In genomic region chr12:109097435-109098141, GRCh38 we compare ENCODE assay signal across 1 cellular context.
TF ChIP-seq lines count a peak whose summit lies in the region.

Gene UNG, plus strand, starts transcription at chr12:109097597. Its CDS starts 83 bp downstream, at chr12:109097680.

TF ChIP-seq in HepG2, 621 proteins besides CTCF, POLR2A, EP300 and RAD21 (continued from another document and continues in another):
- TF ChIP-seq SALL1 (CRISPR knock-in tag; IDR thresholded peaks at IDR 0.05) (peak; percentile 37; the same call in 1 of the 2 replicates), ZNF558 (CRISPR knock-in tag; IDR thresholded peaks at IDR 0.05; ENCODE audit: borderline replicate concordance) (no peak), ZNF563 (CRISPR knock-in tag; IDR thresholded peaks at IDR 0.05) (no peak), SNRNP70 (IDR thresholded peaks at IDR 0.05; ENCODE audit: low read depth, low read length) (no peak), CENPX (CRISPR knock-in tag; IDR thresholded peaks at IDR 0.05) (no peak), ZBTB38 (CRISPR knock-in tag; IDR thresholded peaks at IDR 0.05) (0 out of 2 replicates have a peak, but pooled peaks have one; percentile 3), SMYD3 (CRISPR knock-in tag; IDR thresholded peaks at IDR 0.05) (peak; percentile 92), ZNF704 (CRISPR knock-in tag; IDR thresholded peaks at IDR 0.05; ENCODE audit: borderline replicate concordance) (no peak), ZNF121 (CRISPR knock-in tag; IDR thresholded peaks at IDR 0.05) (no peak), SNAPC5 (CRISPR knock-in tag; IDR thresholded peaks at IDR 0.05; ENCODE audit: borderline replicate concordance) (peak; percentile 30; the same call in 1 of the 2 replicates), FLYWCH1 (CRISPR knock-in tag; IDR thresholded peaks at IDR 0.05) (peak; percentile 95; the same call in 1 of the 2 replicates), THYN1 (CRISPR knock-in tag; IDR thresholded peaks at IDR 0.05; ENCODE audit: borderline replicate concordance, low read depth) (peak; percentile 75; the same call in 1 of the 2 replicates), MAX (IDR thresholded peaks at IDR 0.05) (peak; percentile 90), ZNF335 (CRISPR knock-in tag; IDR thresholded peaks at IDR 0.05) (no peak), ZFP36L1 (CRISPR knock-in tag; IDR thresholded peaks at IDR 0.05) (peak; percentile 93), E2F5 (CRISPR knock-in tag; conservative IDR thresholded peaks at IDR 0.05) (peak; percentile 93), ZNF569 (CRISPR knock-in tag; IDR thresholded peaks at IDR 0.05; ENCODE audit: borderline replicate concordance) (no peak), PATZ1 (CRISPR knock-in tag; IDR thresholded peaks at IDR 0.05) (peak; percentile 92), KDM5A (IDR thresholded peaks at IDR 0.05; ENCODE audit: borderline replicate concordance, low read length) (0 out of 2 replicates have a peak, but pooled peaks have one; percentile 30), NAIF1 (CRISPR knock-in tag; IDR thresholded peaks at IDR 0.05; ENCODE audit: borderline replicate concordance) (no peak), PCBP1 (IDR thresholded peaks at IDR 0.05; ENCODE audit: borderline replicate concordance, low read depth, low read length) (peak; percentile 75; the same call in 1 of the 2 replicates), ZNF30 (CRISPR knock-in tag; IDR thresholded peaks at IDR 0.05) (no peak), ZNF598 (CRISPR knock-in tag; IDR thresholded peaks at IDR 0.05; ENCODE audit: borderline replicate concordance) (0 out of 2 replicates have a peak, but pooled peaks have one; percentile 18), RNF2 (conservative IDR thresholded peaks at IDR 0.05; ENCODE audit: low read depth) (no peak), FOXO1 (CRISPR knock-in tag; IDR thresholded peaks at IDR 0.05) (no peak), ARID3A (IDR thresholded peaks at IDR 0.05; ENCODE audit: low read depth, low read length) (no peak), CENPBD1 (CRISPR knock-in tag; IDR thresholded peaks at IDR 0.05; ENCODE audit: borderline replicate concordance, low read depth) (no peak), SSRP1 (CRISPR knock-in tag; IDR thresholded peaks at IDR 0.05) (no peak), KLF15 (CRISPR knock-in tag; IDR thresholded peaks at IDR 0.05; ENCODE audit: borderline replicate concordance) (no peak), NFYB (CRISPR knock-in tag; IDR thresholded peaks at IDR 0.05) (peak; percentile 94), TMF1 (CRISPR knock-in tag; IDR thresholded peaks at IDR 0.05; ENCODE audit: low read depth) (peak; percentile 94), E2F1 (CRISPR knock-in tag; IDR thresholded peaks at IDR 0.05) (peak; percentile 77), MZF1 (CRISPR knock-in tag; IDR thresholded peaks at IDR 0.05; ENCODE audit: borderline replicate concordance) (no peak), ZBTB8A (CRISPR knock-in tag; IDR thresholded peaks at IDR 0.05; ENCODE audit: borderline replicate concordance, low read depth) (0 out of 2 replicates have a peak, but pooled peaks have one; percentile 29), ZNF343 (CRISPR knock-in tag; IDR thresholded peaks at IDR 0.05) (0 out of 2 replicates have a peak, but pooled peaks have one; percentile 69), TCF7L2 (IDR thresholded peaks at IDR 0.05; ENCODE audit: low read depth, low read length) (no peak), TP53 (CRISPR knock-in tag; conservative IDR thresholded peaks at IDR 0.05) (no peak), SAP130 (CRISPR knock-in tag; IDR thresholded peaks at IDR 0.05; ENCODE audit: low read depth) (peak; percentile 98), SNAI1 (CRISPR knock-in tag; IDR thresholded peaks at IDR 0.05; ENCODE audit: borderline replicate concordance) (no peak), HNF4A (CRISPR knock-in tag; IDR thresholded peaks at IDR 0.05) (no peak), TFAP4 (IDR thresholded peaks at IDR 0.05; ENCODE audit: borderline replicate concordance, low read depth) (no peak), YY1 (IDR thresholded peaks at IDR 0.05; ENCODE audit: insufficient read depth, insufficient replicate concordance, low read depth, low read length) (peak; percentile 73), BATF2 (CRISPR knock-in tag; IDR thresholded peaks at IDR 0.05) (peak; percentile 92; the same call in 1 of the 2 replicates), PRDM4 (CRISPR knock-in tag; IDR thresholded peaks at IDR 0.05; ENCODE audit: borderline replicate concordance) (no peak), ZFP91 (CRISPR knock-in tag; IDR thresholded peaks at IDR 0.05; ENCODE audit: borderline replicate concordance) (peak; percentile 33; the same call in 1 of the 2 replicates), AGO1 (IDR thresholded peaks at IDR 0.05; ENCODE audit: low read depth, low read length, poor library complexity, severe bottlenecking) (no peak), FOXK2 (IDR thresholded peaks at IDR 0.05) (peak; percentile 66; the same call in 1 of the 2 replicates), MTA3 (CRISPR knock-in tag; IDR thresholded peaks at IDR 0.05) (no peak), EHMT2 (IDR thresholded peaks at IDR 0.05; ENCODE audit: borderline replicate concordance, low read depth, low read length) (no peak), CBFB (CRISPR knock-in tag; IDR thresholded peaks at IDR 0.05) (no peak), IRF1 (CRISPR knock-in tag; IDR thresholded peaks at IDR 0.05; ENCODE audit: low read depth) (peak; percentile 51; the same call in 1 of the 2 replicates), RBFOX2 (IDR thresholded peaks at IDR 0.05; ENCODE audit: low read depth, low read length) (no peak), HDAC6 (IDR thresholded peaks at IDR 0.05; ENCODE audit: low read depth, low read length) (no peak), GABPA (IDR thresholded peaks at IDR 0.05; ENCODE audit: low read depth, low read length) (no peak), GABPA (CRISPR knock-in tag; IDR thresholded peaks at IDR 0.05; ENCODE audit: low read depth) (no peak), CBX5 (CRISPR knock-in tag; IDR thresholded peaks at IDR 0.05; ENCODE audit: borderline replicate concordance) (no peak)
